ENCODE assay signal across 24 cellular contexts in the genomic region with DNA sequence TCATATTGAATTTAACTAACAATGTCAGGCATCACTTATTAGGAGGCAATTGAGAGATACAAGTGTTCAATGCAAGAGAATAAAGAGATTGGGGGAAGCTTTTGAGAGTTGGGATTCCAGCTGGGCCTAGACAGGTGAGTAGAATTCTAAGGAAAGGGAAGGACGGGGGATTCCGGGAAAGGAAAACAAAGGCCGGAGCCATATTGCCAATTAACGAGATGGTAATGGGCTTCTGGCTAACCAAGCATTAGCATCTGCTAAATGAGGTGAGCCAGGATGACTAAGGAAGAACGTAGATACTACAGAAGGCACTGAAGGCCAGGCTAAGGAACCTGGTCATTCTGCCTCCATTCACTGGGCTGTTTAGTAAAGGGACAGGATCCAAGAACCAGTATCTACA. TPM values are rescaled to one million over a fixed set of nuclear protein-coding genes. Genes with fewer than 3 reads are reported as not detected.
DNase-seq lines count a peak whose midpoint lies in the region; ATAC-seq, FAIRE-seq and TF ChIP-seq lines count a peak whose summit lies in the region.
"Had no signal": no experiment of that assay in that cellular context is flagged by ENCODE, and none has a peak within 500 bp of the region (broad histone marks: within the 10 kb centered on the region; RNA-seq: fewer than 3 reads in every experiment).

No MANE protein-coding gene starts in this region.

- peaks cover 92% of the 10 kb centered on the region for H4K20me1 ChIP-seq in astrocyte (ENCODE audit: insufficient read depth, low read length)

- TF ChIP-seq CTCF in astrocyte (IDR thresholded peaks at IDR 0.05; ENCODE audit: insufficient read depth, low read depth, low read length): no peak
- no peak for TF ChIP-seq CTCF in foreskin keratinocyte (conservative IDR thresholded peaks at IDR 0.05)

- H3K36me3 Mint-ChIP-seq in activated CD4-positive, alpha-beta T cell treated with anti-CD3 and anti-CD28 coated beads, Interleukin-2, amount 10 ng/mL, durations not matched to agents 24 days and 14 days (ENCODE audit: low read depth): peaks cover 71% of the 10 kb centered on the region
- peaks cover 7% of the 10 kb centered on the region for H3K36me3 Mint-ChIP-seq in astrocyte (ENCODE audit: low read depth, unreplicated experiment)
- peaks cover 4% of the 10 kb centered on the region for H3K36me3 Mint-ChIP-seq in natural killer cell treated with Interleukin-12 subunit alpha and Interleukin-12 subunit beta and Interleukin-15 and Interleukin-18, amount 100 ng/mL, for 72 hours

- intact Hi-C loops in activated CD4-positive, alpha-beta T cell treated with anti-CD3 and anti-CD28 coated beads, Interleukin-2, amount 10 ng/mL, durations not matched to agents 24 days and 14 days (cut with micrococcal nuclease): loop anchor here (1.0 kb wide), 1 partner anchor 9 kb away; no protein-coding TSS in a partner anchor

- no peaks in the 10 kb centered on the region for H3K9me3 Mint-ChIP-seq in activated CD4-positive, alpha-beta T cell treated with anti-CD3 and anti-CD28 coated beads, Interleukin-2, amount 10 ng/mL, durations not matched to agents 24 days and 14 days
- no peaks in the 10 kb centered on the region for H3K9me3 Mint-ChIP-seq in astrocyte (ENCODE audit: unreplicated experiment)
- no peaks in the 10 kb centered on the region for H3K9me3 Mint-ChIP-seq in natural killer cell treated with Interleukin-12 subunit alpha and Interleukin-12 subunit beta and Interleukin-15 and Interleukin-18, amount 100 ng/mL, for 72 hours

- H3K9ac ChIP-seq in HUES48 (ENCODE audit: low read depth, low read length) (peak overlapping the region; percentile 9; the same call in 1 of the 2 replicates), astrocyte (ENCODE audit: low read length) (no peak overlapping the region)
- H3K9ac ChIP-seq: SK-N-SH had no signal

- H3K27ac Mint-ChIP-seq in activated CD4-positive, alpha-beta T cell treated with anti-CD3 and anti-CD28 coated beads, Interleukin-2, amount 10 ng/mL, durations not matched to agents 24 days and 14 days: peak overlapping the region; percentile 41
- peak overlapping the region; percentile 23 for H3K27ac Mint-ChIP-seq in astrocyte (ENCODE audit: unreplicated experiment)
- H3K27ac Mint-ChIP-seq in natural killer cell treated with Interleukin-12 subunit alpha and Interleukin-12 subunit beta and Interleukin-15 and Interleukin-18, amount 100 ng/mL, for 72 hours: peak overlapping the region; percentile 6 to 33

- H3K4me3 ChIP-seq in HUES48 (ENCODE audit: low read depth, low read length) (no peak overlapping the region), astrocyte (ENCODE audit: insufficient read depth, low read depth, low read length) (no peak overlapping the region)
- H3K4me3 ChIP-seq: A549, gastroesophageal sphincter, K562, left ventricle myocardium inferior, smooth muscle cell had no signal

- H3K4me1 ChIP-seq in HUES48 (ENCODE audit: control insufficient read depth, insufficient read depth, low read length) (peaks cover 76% of the 10 kb centered on the region), astrocyte (ENCODE audit: insufficient read depth, low read length) (no peaks in the 10 kb centered on the region), foreskin keratinocyte (no peaks in the 10 kb centered on the region)
- H3K4me1 ChIP-seq: A549 had no signal

- H2AFZ ChIP-seq in astrocyte (ENCODE audit: low read depth, low read length): no peak overlapping the region

- H3K4me2 ChIP-seq in astrocyte (ENCODE audit: low read length): no peak overlapping the region
- H3K4me2 ChIP-seq: A549, SK-N-SH, smooth muscle cell had no signal

- no peak for DNase-seq in activated CD4-positive, alpha-beta T cell treated with anti-CD3 and anti-CD28 coated beads, Interleukin-2, amount 10 ng/mL, durations not matched to agents 24 days and 14 days
- no peak for DNase-seq in activated CD4-positive, alpha-beta T cell treated with anti-CD3 and anti-CD28 coated beads, Interleukin-2, amount 50 U/mL, for 1 hour
- no peak for DNase-seq in astrocyte (ENCODE audit: low read depth)
- DNase-seq in natural killer cell treated with Interleukin-12 subunit alpha and Interleukin-12 subunit beta and Interleukin-15 and Interleukin-18, amount 100 ng/mL, for 72 hours (ENCODE audit: low spot score): no peak
- no peak for DNase-seq in foreskin keratinocyte
- DNase-seq in globus pallidus (ENCODE audit: low spot score): no peak
- DNase-seq: DMS153; erythroblast; left ventricle myocardium inferior; NCI-H187; NCI-H446 treated with DMSO at 0.1 percent for 48 hours; SK-N-SH; stimulated activated CD4-positive, alpha-beta T cell treated with anti-CD3 and anti-CD28 coated beads, Interleukin-4, amount 100 ng/mL, for 1 hour had no signal

- H3K27me3 ChIP-seq in HUES48 (ENCODE audit: control insufficient read depth, insufficient read depth, low read length): no peaks in the 10 kb centered on the region
- H3K27me3 ChIP-seq in astrocyte (ENCODE audit: insufficient read depth, low read length): no peaks in the 10 kb centered on the region
- no peaks in the 10 kb centered on the region for H3K27me3 ChIP-seq in foreskin keratinocyte
- H3K27me3 ChIP-seq: gastroesophageal sphincter had no signal

- peaks cover 90% of the 10 kb centered on the region for H3K4me1 Mint-ChIP-seq in activated CD4-positive, alpha-beta T cell treated with anti-CD3 and anti-CD28 coated beads, Interleukin-2, amount 10 ng/mL, durations not matched to agents 24 days and 14 days
- H3K4me1 Mint-ChIP-seq in astrocyte (ENCODE audit: low read depth, unreplicated experiment): peaks cover 48% of the 10 kb centered on the region
- peaks cover 86 to 98% of the 10 kb centered on the region in 2 donors for H3K4me1 Mint-ChIP-seq in natural killer cell treated with Interleukin-12 subunit alpha and Interleukin-12 subunit beta and Interleukin-15 and Interleukin-18, amount 100 ng/mL, for 72 hours (ENCODE audit: low read depth in 2 of 2)

- FAIRE-seq in astrocyte (lab: Jason Lieb, UNC): no peak
- FAIRE-seq: A549, GM12892, K562, urothelium cell line had no signal

- H3K79me2 ChIP-seq in astrocyte (ENCODE audit: insufficient read depth, low read length): peaks cover 98% of the 10 kb centered on the region

- no peak for ATAC-seq in natural killer cell treated with Interleukin-12 subunit alpha and Interleukin-12 subunit beta and Interleukin-15 and Interleukin-18, amount 100 ng/mL, for 72 hours
- ATAC-seq in foreskin keratinocyte: no peak
- ATAC-seq in HG02623 (IDR thresholded peaks at IDR 0.05; ENCODE audit: unreplicated experiment): no peak
- ATAC-seq: A549; activated CD4-positive, CD25-positive, alpha-beta regulatory T cell treated with anti-CD3 and anti-CD28 coated beads, Interleukin-2, amount 50 U/mL, for 24 hours; gastroesophageal sphincter; HCT116; K562 had no signal

- H3K27ac ChIP-seq in HUES48 (ENCODE audit: low read depth, low read length) (peak overlapping the region; percentile 37), astrocyte (ENCODE audit: low read depth, low read length) (no peak overlapping the region), foreskin keratinocyte (no peak overlapping the region)
- H3K27ac ChIP-seq: A549, gastroesophageal sphincter, HL-60, left ventricle myocardium inferior had no signal

- H3K9me3 ChIP-seq in HUES48 (ENCODE audit: control insufficient read depth, insufficient read depth, low read length) (no peaks in the 10 kb centered on the region), astrocyte (ENCODE audit: insufficient read depth, low read depth, low read length) (no peaks in the 10 kb centered on the region)
- H3K9me3 ChIP-seq: A549, gastroesophageal sphincter, left ventricle myocardium inferior, SK-N-SH had no signal

- H3K36me3 ChIP-seq in HUES48 (ENCODE audit: control insufficient read depth, insufficient read depth, low read length) (no peaks in the 10 kb centered on the region), astrocyte (ENCODE audit: insufficient read depth, low read length) (no peaks in the 10 kb centered on the region)
- H3K36me3 ChIP-seq: gastroesophageal sphincter, left ventricle myocardium inferior had no signal

- H3K27me3 Mint-ChIP-seq in activated CD4-positive, alpha-beta T cell treated with anti-CD3 and anti-CD28 coated beads, Interleukin-2, amount 10 ng/mL, durations not matched to agents 24 days and 14 days: no peaks in the 10 kb centered on the region
- no peaks in the 10 kb centered on the region for H3K27me3 Mint-ChIP-seq in astrocyte (ENCODE audit: low read depth, unreplicated experiment)
- H3K27me3 Mint-ChIP-seq in natural killer cell treated with Interleukin-12 subunit alpha and Interleukin-12 subunit beta and Interleukin-15 and Interleukin-18, amount 100 ng/mL, for 72 hours: no peaks in the 10 kb centered on the region

- H3K4me3 Mint-ChIP-seq in activated CD4-positive, alpha-beta T cell treated with anti-CD3 and anti-CD28 coated beads, Interleukin-2, amount 10 ng/mL, durations not matched to agents 24 days and 14 days: no peak overlapping the region
- H3K4me3 Mint-ChIP-seq in astrocyte (ENCODE audit: unreplicated experiment): no peak overlapping the region
- H3K4me3 Mint-ChIP-seq in natural killer cell treated with Interleukin-12 subunit alpha and Interleukin-12 subunit beta and Interleukin-15 and Interleukin-18, amount 100 ng/mL, for 72 hours: no peak overlapping the region

RNA-seq across cellular contexts. Expression of a gene that starts 10.5 kb away (rescaled TPM):
- 331 and 341 TPM in 2 replicates for total RNA-seq in activated CD4-positive, alpha-beta T cell treated with anti-CD3 and anti-CD28 coated beads, Interleukin-2, amount 10 ng/mL, durations not matched to agents 24 days and 14 days
- total RNA-seq in astrocyte: 167 and 168 TPM in 2 replicates
- total RNA-seq in natural killer cell treated with Interleukin-12 subunit alpha and Interleukin-12 subunit beta and Interleukin-15 and Interleukin-18, amount 100 ng/mL, for 72 hours: 100 to 1,000 TPM; 273 to 443 TPM
- 46.4 and 61.1 TPM in 2 replicates for total RNA-seq in foreskin keratinocyte
- polyA plus RNA-seq in foreskin keratinocyte: 37.8 and 42.4 TPM in 2 replicates
